ENCODE assay signal across 8 cellular contexts in genomic region chr16:74480150-74481029, GRCh38. TPM values are rescaled to one million over a fixed set of nuclear protein-coding genes. Genes with fewer than 3 reads are reported as not detected.
DNase-seq lines count a peak whose midpoint lies in the region; ATAC-seq and TF ChIP-seq lines count a peak whose summit lies in the region.

No MANE protein-coding gene starts in this region.

- ATAC-seq in PC-3 (peak; percentile 99), psoas muscle (peak in 3 of 4 donors; percentile 36 to 75 (median 67)), HG03095 (IDR thresholded peaks at IDR 0.05; ENCODE audit: unreplicated experiment) (no peak), GM21423 (IDR thresholded peaks at IDR 0.05; ENCODE audit: unreplicated experiment) (no peak), HG02798 (IDR thresholded peaks at IDR 0.05; ENCODE audit: poor library complexity, unreplicated experiment) (no peak)

- H2AFZ ChIP-seq in PC-3 (ENCODE audit: low read length) = 0 out of 2 replicates have a peak overlapping the region, but pooled peaks have one; percentile 38

- H3K79me2 ChIP-seq in PC-3 (ENCODE audit: low read length) = no peaks in the 10 kb centered on the region

- H3K27me3 ChIP-seq in PC-3 (ENCODE audit: low read length) (no peaks in the 10 kb centered on the region), psoas muscle (ENCODE audit: insufficient read depth in 3 of 3, low read length in 2 of 3) (no peaks in the 10 kb centered on the region)

- H4K20me1 ChIP-seq in PC-3 (ENCODE audit: low read length) = no peaks in the 10 kb centered on the region

- intact Hi-C loops in PC-3 (cut with micrococcal nuclease) = loop anchor here (5.0 kb wide), 1 partner anchor 127 kb away; the partner anchor contains the start of gene GLG1
- intact Hi-C loops in psoas muscle (cut with DNase I) = loop anchor here in 1 of 2 donors (5.0 kb wide), 1 partner anchor 142 kb away; no protein-coding TSS in a partner anchor

- POLR2A ChIA-PET in PC-3 (lab: Charles Lee; ENCODE audit: unreplicated experiment) = interaction anchor here (0.7 kb wide), 1 partner anchor 32 kb away, joined by 3 read pairs; no protein-coding TSS in a partner anchor

- 50 to 57% (median 54%) methylated on average over 12 of the region's 12 CpGs for WGBS in psoas muscle, 3 donors

- H3K9me3 ChIP-seq in PC-3 (ENCODE audit: low read length) (no peaks in the 10 kb centered on the region), psoas muscle (no peaks in the 10 kb centered on the region)

- H3K4me1 ChIP-seq in PC-3 (ENCODE audit: insufficient read depth, low read length) = peaks cover 17% of the 10 kb centered on the region
- no peaks in the 10 kb centered on the region for H3K4me1 ChIP-seq in psoas muscle

- peaks cover 10% of the 10 kb centered on the region; the same call in 1 of the 2 replicates for H3K36me3 ChIP-seq in PC-3 (ENCODE audit: low read depth, low read length)
- H3K36me3 ChIP-seq in psoas muscle (ENCODE audit: insufficient read depth in 1 of 2, low read depth in 1 of 2) = peaks cover 7 to 76% of the 10 kb centered on the region in 2 donors

- peak overlapping the region; percentile 16; the same call in 1 of the 2 replicates for H3K27ac ChIP-seq in PC-3 (ENCODE audit: low read length)
- no peak overlapping the region for H3K27ac ChIP-seq in psoas muscle

- no peak overlapping the region for H3K9ac ChIP-seq in PC-3 (ENCODE audit: low read length)

- BruUV-seq in PC-3 (replicated peaks; lab: Mats Ljungman, UMichigan) = no TSS peak

- H3F3A ChIP-seq in PC-3 (ENCODE audit: low read length, unreplicated experiment) = no peaks in the 10 kb centered on the region

- DNase-seq in G401 (ENCODE audit: low spot score) = peak; percentile 16
- peak; percentile 90 for DNase-seq in PC-3
- DNase-seq in fibroblast of the conjunctiva (ENCODE audit: low read depth) = peak; percentile 37
- peak in 1 of 2 donors; percentile 24 for DNase-seq in psoas muscle
- DNase-seq in NCI-H187 treated with DMSO at 0.1 percent for 48 hours (lab: John Stamatoyannopoulos, UW) = no peak

- H3K9me2 ChIP-seq in PC-3 (replicated peaks; ENCODE audit: low read length) = no peaks in the 10 kb centered on the region

- H3K4me3 ChIP-seq in PC-3 (ENCODE audit: low read length) (no peak overlapping the region), psoas muscle (no peak overlapping the region)

- H3K4me2 ChIP-seq in PC-3 (ENCODE audit: low read length) = peak overlapping the region; percentile 65

- in situ Hi-C loops in G401 (cut with HindIII; ENCODE audit: low sequenced_read_pairs) = no loop called here

- CTCF ChIA-PET in PC-3 (lab: Charles Lee) = no interaction called here

- no peak for TF ChIP-seq CTCF in PC-3 (conservative IDR thresholded peaks at IDR 0.05; ENCODE audit: low read depth, low read length)
- TF ChIP-seq CTCF in psoas muscle (IDR thresholded peaks at IDR 0.05) = no peak

RNA-seq across cellular contexts. Expression of gene CLEC18B, which starts 59.1 kb away (rescaled TPM):
- 2.2 TPM in 1 of 2 replicates, not detected in the other for total RNA-seq in G401 (2014; rRNA removed; shearing (Covaris generic))
- total RNA-seq in PC-3 (2014; rRNA removed) (0.29 and 0.87 TPM in 2 replicates), psoas muscle (1 to 10 TPM in 1 of 4 donors, under 1 TPM in 2, not detected in 1; 0.40 to 1.1 (median 0.41) TPM)
- under 1 TPM in 2 of 3 donors, not detected in 1; 0.16 to 0.36 TPM for polyA plus RNA-seq in psoas muscle

Comparison
In these comparisons a context has a peak if more than half of its experiments do, and no peak if none do; other contexts are left out.
1. ATAC-seq: peak in PC-3 (single experiment) and psoas muscle (3 of 4); none in HG03095 (single experiment), GM21423 (single experiment) and HG02798 (single experiment).